Comparison of ENCODE assay signal across 33 cellular contexts in the genomic region with DNA sequence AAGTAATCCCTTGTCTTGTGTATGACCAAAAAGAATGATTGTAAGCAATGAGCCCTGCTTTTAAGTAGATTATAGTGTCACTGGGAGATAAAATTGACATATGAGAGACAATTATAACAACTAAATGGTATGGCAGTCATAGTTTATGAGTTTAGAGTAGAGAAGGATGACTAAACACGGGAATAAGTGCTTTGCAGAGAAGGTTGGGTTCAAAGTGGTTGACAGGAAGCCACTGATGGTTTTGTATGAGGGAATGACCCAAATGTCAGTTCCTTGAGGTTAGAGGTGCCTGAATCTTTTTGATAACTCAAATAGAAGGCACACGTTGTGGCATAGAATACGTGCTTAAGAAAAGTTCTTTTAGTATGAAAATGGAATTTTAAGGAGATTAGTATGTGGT.
"Had no signal": no experiment of that assay in that cellular context is flagged by ENCODE, and none has a peak within 500 bp of the region (broad histone marks: within the 10 kb centered on the region; RNA-seq: fewer than 3 reads in every experiment).

No MANE protein-coding gene starts in this region.

- H3K4me1 Mint-ChIP-seq: activated B cell treated with CpG ODN at 0.5 μM for 24 hours had no signal

- ATAC-seq: activated naive CD4-positive, alpha-beta T cell treated with anti-CD3 and anti-CD28 coated beads, Interleukin-2, amount 50 U/mL, for 72 hours; body of pancreas; PC-3 had no signal

- DNase-seq: activated B cell treated with CpG ODN at 0.5 μM for 24 hours; activated CD4-positive, alpha-beta memory T cell treated with anti-CD3 and anti-CD28 coated beads for 36 hours; activated CD4-positive, alpha-beta T cell treated with anti-CD3 and anti-CD28 coated beads for 4 hours; activated CD4-positive, alpha-beta T cell treated with anti-CD3 and anti-CD28 coated beads, Interleukin-2, amount 50 U/mL, for 1 hour; activated CD4-positive, CD25-positive, alpha-beta regulatory T cell treated with anti-CD3 and anti-CD28 coated beads, Interleukin-2, amount 50 U/mL, for 72 hours; activated gamma-delta T cell treated with Interleukin-2 at 50 U/mL for 16 hours; activated naive CD4-positive, alpha-beta T cell treated with anti-CD3 and anti-CD28 coated beads for 36 hours; activated T-cell treated with anti-CD3 and anti-CD28 coated beads, Interleukin-2, amount 50 U/mL, for 24 hours; amygdala; body of pancreas; NCI-H1092 treated with DMSO at 0.1 percent for 48 hours; NCI-H1417; NCI-H146; NCI-H187; NCI-H2029 treated with DMSO at 0.1 percent for 48 hours; NCI-H2107; NCI-H2171; NCI-H510A; NCI-H526; NCI-H748 treated with DMSO at 0.1 percent for 48 hours; NK-92 treated with Interleukin-12 subunit alpha and Interleukin-12 subunit beta, amount 100 ng/mL, for 24 hours; PC-3; Peyer's patch; RPMI8226; SHP77 treated with DMSO at 0.1 percent for 48 hours; SW 1271; T-helper 1 cell; T-helper 9 cell had no signal

- H3K4me3 Mint-ChIP-seq: activated B cell treated with CpG ODN at 0.5 μM for 24 hours; activated CD4-positive, alpha-beta memory T cell treated with anti-CD3 and anti-CD28 coated beads for 36 hours; activated naive CD4-positive, alpha-beta T cell treated with anti-CD3 and anti-CD28 coated beads for 36 hours; activated T-cell treated with anti-CD3 and anti-CD28 coated beads, Interleukin-2, amount 50 U/mL, for 24 hours had no signal

- H3K27me3 Mint-ChIP-seq: activated B cell treated with CpG ODN at 0.5 μM for 24 hours; activated CD4-positive, alpha-beta memory T cell treated with anti-CD3 and anti-CD28 coated beads for 36 hours had no signal

- H3K9me3 Mint-ChIP-seq: activated CD4-positive, alpha-beta memory T cell treated with anti-CD3 and anti-CD28 coated beads for 36 hours; activated naive CD4-positive, alpha-beta T cell treated with anti-CD3 and anti-CD28 coated beads for 36 hours had no signal

- H3K27ac Mint-ChIP-seq: activated B cell treated with CpG ODN at 0.5 μM for 24 hours; activated CD4-positive, alpha-beta memory T cell treated with anti-CD3 and anti-CD28 coated beads for 36 hours; activated naive CD4-positive, alpha-beta T cell treated with anti-CD3 and anti-CD28 coated beads for 36 hours; activated naive CD4-positive, alpha-beta T cell treated with anti-CD3 and anti-CD28 coated beads, Interleukin-2, amount 50 U/mL, for 72 hours; activated T-cell treated with anti-CD3 and anti-CD28 coated beads, Interleukin-2, amount 50 U/mL, for 24 hours; activated T-helper 2 cell treated with anti-CD3 and anti-CD28 coated beads, Interferon-gamma antibody, Interleukin-2, Interleukin-4, amounts not matched to agents 10 μg/mL and 5 μg/mL and 100 μg/mL, durations not matched to agents 14 hours and 24 hours and 36 hours had no signal

- H3K4me3 ChIP-seq: ascending aorta, body of pancreas, breast epithelium, Peyer's patch, SJSA1 had no signal

- H3K36me3 Mint-ChIP-seq: activated CD4-positive, alpha-beta memory T cell treated with anti-CD3 and anti-CD28 coated beads for 36 hours; activated naive CD4-positive, alpha-beta T cell treated with anti-CD3 and anti-CD28 coated beads, Interleukin-2, amount 50 U/mL, for 72 hours had no signal
